In genomic region chr11:65516135-65516968, GRCh38 we compare ENCODE assay signal across 1 cellular context.
TF ChIP-seq lines count a peak whose summit lies in the region.

No MANE protein-coding gene starts in this region.

TF ChIP-seq in GM12878, 131 proteins besides CTCF, POLR2A, EP300 and RAD21:
- TF ChIP-seq YBX1 (IDR thresholded peaks at IDR 0.05): 0 out of 2 replicates have a peak, but pooled peaks have one; percentile 10
- TF ChIP-seq WRNIP1 (IDR thresholded peaks at IDR 0.05; ENCODE audit: borderline replicate concordance, low read depth, low read length): no peak
- 0 out of 2 replicates have a peak, but pooled peaks have one; percentile 17 for TF ChIP-seq HDGF (IDR thresholded peaks at IDR 0.05)
- TF ChIP-seq NBN (IDR thresholded peaks at IDR 0.05): peak; percentile 24; the same call in 1 of the 2 replicates
